In the genomic region with DNA sequence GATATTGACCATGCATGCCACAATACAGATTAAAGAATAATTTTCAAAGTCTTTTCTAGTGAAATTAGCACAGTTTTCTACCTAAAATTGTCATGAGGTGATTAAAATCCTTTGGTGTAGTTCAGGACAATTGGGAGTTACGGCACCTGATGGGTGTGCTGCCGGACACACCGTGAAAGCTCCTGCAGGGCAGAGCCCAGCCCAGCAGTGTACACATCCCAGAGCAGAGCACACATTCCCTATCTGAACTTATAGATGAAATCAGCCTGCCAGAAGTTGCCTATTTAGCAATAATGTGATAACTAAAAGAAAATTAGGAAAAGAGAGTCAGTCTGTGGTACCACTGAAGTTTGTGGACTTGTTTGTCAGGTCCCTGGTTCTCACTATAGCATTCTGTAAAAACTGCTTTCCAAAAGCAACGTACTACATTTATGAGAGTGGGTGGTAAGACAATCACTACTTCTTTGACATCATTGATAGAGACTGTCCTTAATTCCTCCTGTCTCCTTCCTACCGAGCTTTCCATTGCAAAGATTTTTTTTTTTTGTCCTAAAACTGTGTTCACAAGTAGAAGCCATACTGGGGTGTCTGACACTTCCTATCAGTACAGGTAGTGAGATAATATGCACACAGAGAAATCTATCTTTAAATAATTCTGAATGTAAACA, we compare ENCODE assay signal across 1 cellular context.
A peak's percentile ranks its signal among the peaks of the same experiment; 100 is the strongest.
TF ChIP-seq lines count a peak whose summit lies in the region.

No MANE protein-coding gene starts in this region.

TF ChIP-seq in GM12878, 131 proteins besides CTCF, POLR2A, EP300 and RAD21 (continued from another document and continues in another):
- TF ChIP-seq SUPT20H (IDR thresholded peaks at IDR 0.05; ENCODE audit: borderline replicate concordance, control insufficient read depth, low read depth, low read length), result no peak
- TF ChIP-seq, protein P1, sequence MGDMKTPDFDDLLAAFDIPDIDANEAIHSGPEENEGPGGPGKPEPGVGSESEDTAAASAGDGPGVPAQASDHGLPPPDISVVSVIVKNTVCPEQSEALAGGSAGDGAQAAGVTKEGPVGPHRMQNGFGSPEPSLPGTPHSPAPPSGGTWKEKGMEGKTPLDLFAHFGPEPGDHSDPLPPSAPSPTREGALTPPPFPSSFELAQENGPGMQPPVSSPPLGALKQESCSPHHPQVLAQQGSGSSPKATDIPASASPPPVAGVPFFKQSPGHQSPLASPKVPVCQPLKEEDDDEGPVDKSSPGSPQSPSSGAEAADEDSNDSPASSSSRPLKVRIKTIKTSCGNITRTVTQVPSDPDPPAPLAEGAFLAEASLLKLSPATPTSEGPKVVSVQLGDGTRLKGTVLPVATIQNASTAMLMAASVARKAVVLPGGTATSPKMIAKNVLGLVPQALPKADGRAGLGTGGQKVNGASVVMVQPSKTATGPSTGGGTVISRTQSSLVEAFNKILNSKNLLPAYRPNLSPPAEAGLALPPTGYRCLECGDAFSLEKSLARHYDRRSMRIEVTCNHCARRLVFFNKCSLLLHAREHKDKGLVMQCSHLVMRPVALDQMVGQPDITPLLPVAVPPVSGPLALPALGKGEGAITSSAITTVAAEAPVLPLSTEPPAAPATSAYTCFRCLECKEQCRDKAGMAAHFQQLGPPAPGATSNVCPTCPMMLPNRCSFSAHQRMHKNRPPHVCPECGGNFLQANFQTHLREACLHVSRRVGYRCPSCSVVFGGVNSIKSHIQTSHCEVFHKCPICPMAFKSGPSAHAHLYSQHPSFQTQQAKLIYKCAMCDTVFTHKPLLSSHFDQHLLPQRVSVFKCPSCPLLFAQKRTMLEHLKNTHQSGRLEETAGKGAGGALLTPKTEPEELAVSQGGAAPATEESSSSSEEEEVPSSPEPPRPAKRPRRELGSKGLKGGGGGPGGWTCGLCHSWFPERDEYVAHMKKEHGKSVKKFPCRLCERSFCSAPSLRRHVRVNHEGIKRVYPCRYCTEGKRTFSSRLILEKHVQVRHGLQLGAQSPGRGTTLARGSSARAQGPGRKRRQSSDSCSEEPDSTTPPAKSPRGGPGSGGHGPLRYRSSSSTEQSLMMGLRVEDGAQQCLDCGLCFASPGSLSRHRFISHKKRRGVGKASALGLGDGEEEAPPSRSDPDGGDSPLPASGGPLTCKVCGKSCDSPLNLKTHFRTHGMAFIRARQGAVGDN (IDR thresholded peaks at IDR 0.05), result no peak
- TF ChIP-seq, protein P2, sequence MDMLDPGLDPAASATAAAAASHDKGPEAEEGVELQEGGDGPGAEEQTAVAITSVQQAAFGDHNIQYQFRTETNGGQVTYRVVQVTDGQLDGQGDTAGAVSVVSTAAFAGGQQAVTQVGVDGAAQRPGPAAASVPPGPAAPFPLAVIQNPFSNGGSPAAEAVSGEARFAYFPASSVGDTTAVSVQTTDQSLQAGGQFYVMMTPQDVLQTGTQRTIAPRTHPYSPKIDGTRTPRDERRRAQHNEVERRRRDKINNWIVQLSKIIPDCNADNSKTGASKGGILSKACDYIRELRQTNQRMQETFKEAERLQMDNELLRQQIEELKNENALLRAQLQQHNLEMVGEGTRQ (IDR thresholded peaks at IDR 0.05; ENCODE audit: borderline replicate concordance, low read depth, low read length), result no peak
- peak; percentile 83; the same call in 1 of the 2 replicates for TF ChIP-seq CHD1 (IDR thresholded peaks at IDR 0.05; ENCODE audit: low read depth, low read length)
- TF ChIP-seq, protein P3, sequence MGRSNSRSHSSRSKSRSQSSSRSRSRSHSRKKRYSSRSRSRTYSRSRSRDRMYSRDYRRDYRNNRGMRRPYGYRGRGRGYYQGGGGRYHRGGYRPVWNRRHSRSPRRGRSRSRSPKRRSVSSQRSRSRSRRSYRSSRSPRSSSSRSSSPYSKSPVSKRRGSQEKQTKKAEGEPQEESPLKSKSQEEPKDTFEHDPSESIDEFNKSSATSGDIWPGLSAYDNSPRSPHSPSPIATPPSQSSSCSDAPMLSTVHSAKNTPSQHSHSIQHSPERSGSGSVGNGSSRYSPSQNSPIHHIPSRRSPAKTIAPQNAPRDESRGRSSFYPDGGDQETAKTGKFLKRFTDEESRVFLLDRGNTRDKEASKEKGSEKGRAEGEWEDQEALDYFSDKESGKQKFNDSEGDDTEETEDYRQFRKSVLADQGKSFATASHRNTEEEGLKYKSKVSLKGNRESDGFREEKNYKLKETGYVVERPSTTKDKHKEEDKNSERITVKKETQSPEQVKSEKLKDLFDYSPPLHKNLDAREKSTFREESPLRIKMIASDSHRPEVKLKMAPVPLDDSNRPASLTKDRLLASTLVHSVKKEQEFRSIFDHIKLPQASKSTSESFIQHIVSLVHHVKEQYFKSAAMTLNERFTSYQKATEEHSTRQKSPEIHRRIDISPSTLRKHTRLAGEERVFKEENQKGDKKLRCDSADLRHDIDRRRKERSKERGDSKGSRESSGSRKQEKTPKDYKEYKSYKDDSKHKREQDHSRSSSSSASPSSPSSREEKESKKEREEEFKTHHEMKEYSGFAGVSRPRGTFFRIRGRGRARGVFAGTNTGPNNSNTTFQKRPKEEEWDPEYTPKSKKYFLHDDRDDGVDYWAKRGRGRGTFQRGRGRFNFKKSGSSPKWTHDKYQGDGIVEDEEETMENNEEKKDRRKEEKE (IDR thresholded peaks at IDR 0.05), result no peak
- TF ChIP-seq FOS (IDR thresholded peaks at IDR 0.05; ENCODE audit: borderline replicate concordance, extremely low read depth, insufficient read length), result no peak
- no peak for TF ChIP-seq NR2C1 (IDR thresholded peaks at IDR 0.05)
- TF ChIP-seq TAF1 (IDR thresholded peaks at IDR 0.05; ENCODE audit: borderline replicate concordance, low read depth, low read length), result no peak
- no peak for TF ChIP-seq NBN (IDR thresholded peaks at IDR 0.05)
- TF ChIP-seq, protein P4, sequence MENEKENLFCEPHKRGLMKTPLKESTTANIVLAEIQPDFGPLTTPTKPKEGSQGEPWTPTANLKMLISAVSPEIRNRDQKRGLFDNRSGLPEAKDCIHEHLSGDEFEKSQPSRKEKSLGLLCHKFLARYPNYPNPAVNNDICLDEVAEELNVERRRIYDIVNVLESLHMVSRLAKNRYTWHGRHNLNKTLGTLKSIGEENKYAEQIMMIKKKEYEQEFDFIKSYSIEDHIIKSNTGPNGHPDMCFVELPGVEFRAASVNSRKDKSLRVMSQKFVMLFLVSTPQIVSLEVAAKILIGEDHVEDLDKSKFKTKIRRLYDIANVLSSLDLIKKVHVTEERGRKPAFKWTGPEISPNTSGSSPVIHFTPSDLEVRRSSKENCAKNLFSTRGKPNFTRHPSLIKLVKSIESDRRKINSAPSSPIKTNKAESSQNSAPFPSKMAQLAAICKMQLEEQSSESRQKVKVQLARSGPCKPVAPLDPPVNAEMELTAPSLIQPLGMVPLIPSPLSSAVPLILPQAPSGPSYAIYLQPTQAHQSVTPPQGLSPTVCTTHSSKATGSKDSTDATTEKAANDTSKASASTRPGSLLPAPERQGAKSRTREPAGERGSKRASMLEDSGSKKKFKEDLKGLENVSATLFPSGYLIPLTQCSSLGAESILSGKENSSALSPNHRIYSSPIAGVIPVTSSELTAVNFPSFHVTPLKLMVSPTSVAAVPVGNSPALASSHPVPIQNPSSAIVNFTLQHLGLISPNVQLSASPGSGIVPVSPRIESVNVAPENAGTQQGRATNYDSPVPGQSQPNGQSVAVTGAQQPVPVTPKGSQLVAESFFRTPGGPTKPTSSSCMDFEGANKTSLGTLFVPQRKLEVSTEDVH (IDR thresholded peaks at IDR 0.05; ENCODE audit: low read depth, partially characterized antibody), result no peak
- no peak for TF ChIP-seq PML (IDR thresholded peaks at IDR 0.05; ENCODE audit: low read length)
- no peak for TF ChIP-seq RAD51 (IDR thresholded peaks at IDR 0.05)
- peak; percentile 25; the same call in 1 of the 2 replicates for TF ChIP-seq CBFB (IDR thresholded peaks at IDR 0.05; ENCODE audit: low read depth)
- TF ChIP-seq, protein P5, sequence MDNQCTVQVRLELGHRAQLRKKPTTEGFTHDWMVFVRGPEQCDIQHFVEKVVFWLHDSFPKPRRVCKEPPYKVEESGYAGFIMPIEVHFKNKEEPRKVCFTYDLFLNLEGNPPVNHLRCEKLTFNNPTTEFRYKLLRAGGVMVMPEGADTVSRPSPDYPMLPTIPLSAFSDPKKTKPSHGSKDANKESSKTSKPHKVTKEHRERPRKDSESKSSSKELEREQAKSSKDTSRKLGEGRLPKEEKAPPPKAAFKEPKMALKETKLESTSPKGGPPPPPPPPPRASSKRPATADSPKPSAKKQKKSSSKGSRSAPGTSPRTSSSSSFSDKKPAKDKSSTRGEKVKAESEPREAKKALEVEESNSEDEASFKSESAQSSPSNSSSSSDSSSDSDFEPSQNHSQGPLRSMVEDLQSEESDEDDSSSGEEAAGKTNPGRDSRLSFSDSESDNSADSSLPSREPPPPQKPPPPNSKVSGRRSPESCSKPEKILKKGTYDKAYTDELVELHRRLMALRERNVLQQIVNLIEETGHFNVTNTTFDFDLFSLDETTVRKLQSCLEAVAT (IDR thresholded peaks at IDR 0.05), result peak; percentile 14; the same call in 1 of the 2 replicates
- TF ChIP-seq, protein P6, sequence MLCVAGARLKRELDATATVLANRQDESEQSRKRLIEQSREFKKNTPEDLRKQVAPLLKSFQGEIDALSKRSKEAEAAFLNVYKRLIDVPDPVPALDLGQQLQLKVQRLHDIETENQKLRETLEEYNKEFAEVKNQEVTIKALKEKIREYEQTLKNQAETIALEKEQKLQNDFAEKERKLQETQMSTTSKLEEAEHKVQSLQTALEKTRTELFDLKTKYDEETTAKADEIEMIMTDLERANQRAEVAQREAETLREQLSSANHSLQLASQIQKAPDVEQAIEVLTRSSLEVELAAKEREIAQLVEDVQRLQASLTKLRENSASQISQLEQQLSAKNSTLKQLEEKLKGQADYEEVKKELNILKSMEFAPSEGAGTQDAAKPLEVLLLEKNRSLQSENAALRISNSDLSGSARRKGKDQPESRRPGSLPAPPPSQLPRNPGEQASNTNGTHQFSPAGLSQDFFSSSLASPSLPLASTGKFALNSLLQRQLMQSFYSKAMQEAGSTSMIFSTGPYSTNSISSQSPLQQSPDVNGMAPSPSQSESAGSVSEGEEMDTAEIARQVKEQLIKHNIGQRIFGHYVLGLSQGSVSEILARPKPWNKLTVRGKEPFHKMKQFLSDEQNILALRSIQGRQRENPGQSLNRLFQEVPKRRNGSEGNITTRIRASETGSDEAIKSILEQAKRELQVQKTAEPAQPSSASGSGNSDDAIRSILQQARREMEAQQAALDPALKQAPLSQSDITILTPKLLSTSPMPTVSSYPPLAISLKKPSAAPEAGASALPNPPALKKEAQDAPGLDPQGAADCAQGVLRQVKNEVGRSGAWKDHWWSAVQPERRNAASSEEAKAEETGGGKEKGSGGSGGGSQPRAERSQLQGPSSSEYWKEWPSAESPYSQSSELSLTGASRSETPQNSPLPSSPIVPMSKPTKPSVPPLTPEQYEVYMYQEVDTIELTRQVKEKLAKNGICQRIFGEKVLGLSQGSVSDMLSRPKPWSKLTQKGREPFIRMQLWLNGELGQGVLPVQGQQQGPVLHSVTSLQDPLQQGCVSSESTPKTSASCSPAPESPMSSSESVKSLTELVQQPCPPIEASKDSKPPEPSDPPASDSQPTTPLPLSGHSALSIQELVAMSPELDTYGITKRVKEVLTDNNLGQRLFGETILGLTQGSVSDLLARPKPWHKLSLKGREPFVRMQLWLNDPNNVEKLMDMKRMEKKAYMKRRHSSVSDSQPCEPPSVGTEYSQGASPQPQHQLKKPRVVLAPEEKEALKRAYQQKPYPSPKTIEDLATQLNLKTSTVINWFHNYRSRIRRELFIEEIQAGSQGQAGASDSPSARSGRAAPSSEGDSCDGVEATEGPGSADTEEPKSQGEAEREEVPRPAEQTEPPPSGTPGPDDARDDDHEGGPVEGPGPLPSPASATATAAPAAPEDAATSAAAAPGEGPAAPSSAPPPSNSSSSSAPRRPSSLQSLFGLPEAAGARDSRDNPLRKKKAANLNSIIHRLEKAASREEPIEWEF (IDR thresholded peaks at IDR 0.05; ENCODE audit: insufficient replicate concordance, low read depth, low read length), result peak; percentile 42
- TF ChIP-seq, protein P7, sequence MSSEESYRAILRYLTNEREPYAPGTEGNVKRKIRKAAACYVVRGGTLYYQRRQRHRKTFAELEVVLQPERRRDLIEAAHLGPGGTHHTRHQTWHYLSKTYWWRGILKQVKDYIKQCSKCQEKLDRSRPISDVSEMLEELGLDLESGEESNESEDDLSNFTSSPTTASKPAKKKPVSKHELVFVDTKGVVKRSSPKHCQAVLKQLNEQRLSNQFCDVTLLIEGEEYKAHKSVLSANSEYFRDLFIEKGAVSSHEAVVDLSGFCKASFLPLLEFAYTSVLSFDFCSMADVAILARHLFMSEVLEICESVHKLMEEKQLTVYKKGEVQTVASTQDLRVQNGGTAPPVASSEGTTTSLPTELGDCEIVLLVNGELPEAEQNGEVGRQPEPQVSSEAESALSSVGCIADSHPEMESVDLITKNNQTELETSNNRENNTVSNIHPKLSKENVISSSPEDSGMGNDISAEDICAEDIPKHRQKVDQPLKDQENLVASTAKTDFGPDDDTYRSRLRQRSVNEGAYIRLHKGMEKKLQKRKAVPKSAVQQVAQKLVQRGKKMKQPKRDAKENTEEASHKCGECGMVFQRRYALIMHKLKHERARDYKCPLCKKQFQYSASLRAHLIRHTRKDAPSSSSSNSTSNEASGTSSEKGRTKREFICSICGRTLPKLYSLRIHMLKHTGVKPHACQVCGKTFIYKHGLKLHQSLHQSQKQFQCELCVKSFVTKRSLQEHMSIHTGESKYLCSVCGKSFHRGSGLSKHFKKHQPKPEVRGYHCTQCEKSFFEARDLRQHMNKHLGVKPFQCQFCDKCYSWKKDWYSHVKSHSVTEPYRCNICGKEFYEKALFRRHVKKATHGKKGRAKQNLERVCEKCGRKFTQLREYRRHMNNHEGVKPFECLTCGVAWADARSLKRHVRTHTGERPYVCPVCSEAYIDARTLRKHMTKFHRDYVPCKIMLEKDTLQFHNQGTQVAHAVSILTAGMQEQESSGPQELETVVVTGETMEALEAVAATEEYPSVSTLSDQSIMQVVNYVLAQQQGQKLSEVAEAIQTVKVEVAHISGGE (CRISPR knock-in tag; IDR thresholded peaks at IDR 0.05), result no peak
- TF ChIP-seq, protein P8, sequence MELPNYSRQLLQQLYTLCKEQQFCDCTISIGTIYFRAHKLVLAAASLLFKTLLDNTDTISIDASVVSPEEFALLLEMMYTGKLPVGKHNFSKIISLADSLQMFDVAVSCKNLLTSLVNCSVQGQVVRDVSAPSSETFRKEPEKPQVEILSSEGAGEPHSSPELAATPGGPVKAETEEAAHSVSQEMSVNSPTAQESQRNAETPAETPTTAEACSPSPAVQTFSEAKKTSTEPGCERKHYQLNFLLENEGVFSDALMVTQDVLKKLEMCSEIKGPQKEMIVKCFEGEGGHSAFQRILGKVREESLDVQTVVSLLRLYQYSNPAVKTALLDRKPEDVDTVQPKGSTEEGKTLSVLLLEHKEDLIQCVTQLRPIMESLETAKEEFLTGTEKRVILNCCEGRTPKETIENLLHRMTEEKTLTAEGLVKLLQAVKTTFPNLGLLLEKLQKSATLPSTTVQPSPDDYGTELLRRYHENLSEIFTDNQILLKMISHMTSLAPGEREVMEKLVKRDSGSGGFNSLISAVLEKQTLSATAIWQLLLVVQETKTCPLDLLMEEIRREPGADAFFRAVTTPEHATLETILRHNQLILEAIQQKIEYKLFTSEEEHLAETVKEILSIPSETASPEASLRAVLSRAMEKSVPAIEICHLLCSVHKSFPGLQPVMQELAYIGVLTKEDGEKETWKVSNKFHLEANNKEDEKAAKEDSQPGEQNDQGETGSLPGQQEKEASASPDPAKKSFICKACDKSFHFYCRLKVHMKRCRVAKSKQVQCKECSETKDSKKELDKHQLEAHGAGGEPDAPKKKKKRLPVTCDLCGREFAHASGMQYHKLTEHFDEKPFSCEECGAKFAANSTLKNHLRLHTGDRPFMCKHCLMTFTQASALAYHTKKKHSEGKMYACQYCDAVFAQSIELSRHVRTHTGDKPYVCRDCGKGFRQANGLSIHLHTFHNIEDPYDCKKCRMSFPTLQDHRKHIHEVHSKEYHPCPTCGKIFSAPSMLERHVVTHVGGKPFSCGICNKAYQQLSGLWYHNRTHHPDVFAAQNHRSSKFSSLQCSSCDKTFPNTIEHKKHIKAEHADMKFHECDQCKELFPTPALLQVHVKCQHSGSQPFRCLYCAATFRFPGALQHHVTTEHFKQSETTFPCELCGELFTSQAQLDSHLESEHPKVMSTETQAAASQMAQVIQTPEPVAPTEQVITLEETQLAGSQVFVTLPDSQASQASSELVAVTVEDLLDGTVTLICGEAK (IDR thresholded peaks at IDR 0.05; ENCODE audit: borderline replicate concordance), result no peak
- TF ChIP-seq TCF3 (IDR thresholded peaks at IDR 0.05; ENCODE audit: borderline replicate concordance, insufficient read depth, low read depth, low read length), result no peak
- TF ChIP-seq ZNF24 (IDR thresholded peaks at IDR 0.05), result peak; percentile 59; the same call in 1 of the 2 replicates
- TF ChIP-seq NFXL1 (IDR thresholded peaks at IDR 0.05; ENCODE audit: borderline replicate concordance), result no peak
